Comparison of ENCODE assay signal across 9 cellular contexts in genomic region chr3:58041182-58041825, GRCh38. TPM values are rescaled to one million over a fixed set of nuclear protein-coding genes. Genes with fewer than 3 reads are reported as not detected.
A peak's percentile ranks its signal among the peaks of the same experiment; 100 is the strongest.
DNase-seq lines count a peak whose midpoint lies in the region; ATAC-seq and TF ChIP-seq lines count a peak whose summit lies in the region.
"Had no signal": no experiment of that assay in that cellular context is flagged by ENCODE, and none has a peak within 500 bp of the region (broad histone marks: within the 10 kb centered on the region; RNA-seq: fewer than 3 reads in every experiment).

No MANE protein-coding gene starts in this region.

- no peak for TF ChIP-seq CTCF in RWPE1 (conservative IDR thresholded peaks at IDR 0.05; ENCODE audit: low read depth)
- TF ChIP-seq CTCF in suprapubic skin (IDR thresholded peaks at IDR 0.05), result no peak

- ATAC-seq in HG03025 (IDR thresholded peaks at IDR 0.05; ENCODE audit: low FRiP score, unreplicated experiment), result no peak

- H3K4me1 ChIP-seq in iPS-18a (ENCODE audit: control insufficient read depth, low read depth, low read length), result peaks cover 54% of the 10 kb centered on the region
- peaks cover 67% of the 10 kb centered on the region for H3K4me1 ChIP-seq in suprapubic skin

- TF ChIP-seq POLR2A in suprapubic skin (IDR thresholded peaks at IDR 0.05), result no peak

- DNase-seq in DMS53 (lab: John Stamatoyannopoulos, UW), result peak; percentile 46
- no peak for DNase-seq in DMS53 treated with DMSO at 0.1 percent for 48 hours (lab: John Stamatoyannopoulos, UW; ENCODE audit: unreplicated experiment)
- DNase-seq in RWPE1 (ENCODE audit: low spot score), result no peak
- no peak for DNase-seq in suprapubic skin (ENCODE audit: low spot score in 2 of 2)
- no peak for DNase-seq in activated naive CD4-positive, alpha-beta T cell (lab: John Stamatoyannopoulos, UW)
- no peak for DNase-seq in activated effector memory CD4-positive, alpha-beta T cell treated with anti-CD3 and anti-CD28 coated beads, Interleukin-2, amount 50 U/mL, for 16 hours
- DNase-seq: NCI-H510A had no signal

- CTCF ChIA-PET in RWPE1 (lab: Yijun Ruan, JAX), result interaction anchor here (0.7 kb wide), 1 partner anchor 9 kb away, joined by 3 read pairs; no protein-coding TSS in a partner anchor

- POLR2A ChIA-PET in RWPE1 (lab: Yijun Ruan, JAX; ENCODE audit: low non-redundant PET), result no interaction called here

- WGBS in suprapubic skin, result 69% methylated on average over 5 of the region's 5 CpGs

- H3K9me3 ChIP-seq in iPS-18a (ENCODE audit: control insufficient read depth, low read depth, low read length) (no peaks in the 10 kb centered on the region), suprapubic skin (no peaks in the 10 kb centered on the region)

- H3K36me3 ChIP-seq in iPS-18a (ENCODE audit: control insufficient read depth, low read depth, low read length), result no peaks in the 10 kb centered on the region
- no peaks in the 10 kb centered on the region for H3K36me3 ChIP-seq in suprapubic skin

- no peak for TF ChIP-seq EP300 in suprapubic skin (IDR thresholded peaks at IDR 0.05)

- no peak overlapping the region for H3K4me3 ChIP-seq in iPS-18a (ENCODE audit: low read length)
- H3K4me3 ChIP-seq in suprapubic skin, result no peak overlapping the region

- H3K27me3 ChIP-seq in iPS-18a (ENCODE audit: control insufficient read depth, insufficient read depth, low read length), result no peaks in the 10 kb centered on the region
- no peaks in the 10 kb centered on the region for H3K27me3 ChIP-seq in suprapubic skin

- H3K27ac ChIP-seq in RWPE1 (peak overlapping the region; percentile 68), iPS-18a (ENCODE audit: low read length) (peak overlapping the region; percentile 20), suprapubic skin (peak overlapping the region; percentile 19)

- no peak overlapping the region for H3K9ac ChIP-seq in iPS-18a (ENCODE audit: low read length)

RNA-seq across cellular contexts. Expression of gene FLNB, which starts 33.1 kb away (rescaled TPM):
- total RNA-seq in suprapubic skin, result 100 to 1,000 TPM; 143 to 186 (median 150) TPM
